Comparison of ENCODE assay signal across 14 cellular contexts in the genomic region with DNA sequence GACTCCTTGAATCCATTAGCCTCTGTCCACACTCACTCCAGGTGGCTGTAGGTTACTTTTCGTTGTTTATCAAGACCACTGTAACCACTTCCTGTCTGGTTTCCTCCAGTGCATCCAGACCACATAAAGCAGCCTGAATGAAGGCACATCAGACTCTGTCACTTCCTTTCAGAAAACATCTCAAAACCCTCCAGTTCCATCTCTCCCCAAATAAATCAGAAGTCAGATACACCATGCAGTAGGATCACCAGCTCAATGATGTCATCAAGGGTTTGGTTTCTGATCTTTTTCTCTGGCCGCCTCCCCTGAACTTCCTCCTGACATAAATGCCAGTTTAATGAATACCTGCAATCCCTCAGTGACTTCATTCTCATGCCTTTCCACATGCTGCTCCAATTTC.
DNase-seq lines count a peak whose midpoint lies in the region; ATAC-seq and TF ChIP-seq lines count a peak whose summit lies in the region.
"Had no signal": no experiment of that assay in that cellular context is flagged by ENCODE, and none has a peak within 500 bp of the region (broad histone marks: within the 10 kb centered on the region; RNA-seq: fewer than 3 reads in every experiment).

No MANE protein-coding gene starts in this region.

- TF ChIP-seq POLR2A in vagina (IDR thresholded peaks at IDR 0.05), result no peak

- TF ChIP-seq CTCF in vagina (IDR thresholded peaks at IDR 0.05), result no peak

- no peaks in the 10 kb centered on the region for H3K4me1 ChIP-seq in vagina
- H3K4me1 ChIP-seq: breast epithelium had no signal

- H3K27ac ChIP-seq in vagina, result no peak overlapping the region
- H3K27ac ChIP-seq: breast epithelium, skin epidermis had no signal

- no peaks in the 10 kb centered on the region for H3K9me3 ChIP-seq in vagina
- H3K9me3 ChIP-seq: breast epithelium had no signal

- H3K27me3 ChIP-seq in vagina, result no peaks in the 10 kb centered on the region
- H3K27me3 ChIP-seq: breast epithelium had no signal

- DNase-seq in kidney tubule cell (ENCODE audit: low spot score), result peak; percentile 89
- DNase-seq in anterior cingulate cortex (lab: John Stamatoyannopoulos, UW), result no peak
- no peak for DNase-seq in NOMO-1 treated with DMSO at 0.1 percent for 48 hours (lab: John Stamatoyannopoulos, UW; ENCODE audit: unreplicated experiment)
- no peak for DNase-seq in NCI-H510A treated with DMSO at 0.1 percent for 48 hours (lab: John Stamatoyannopoulos, UW)
- no peak for DNase-seq in vagina (ENCODE audit: extremely low spot score in 2 of 2)
- DNase-seq: foreskin fibroblast, GF-D8, mesendoderm, NCI-H187 treated with DMSO at 0.1 percent for 48 hours had no signal

- ATAC-seq in GM18867 (IDR thresholded peaks at IDR 0.05; ENCODE audit: unreplicated experiment), result peak; percentile 76
- ATAC-seq in GM21786 (IDR thresholded peaks at IDR 0.05; ENCODE audit: unreplicated experiment), result peak; percentile 63
- ATAC-seq in HG03565 (IDR thresholded peaks at IDR 0.05; ENCODE audit: unreplicated experiment), result peak; percentile 81

- H3K36me3 ChIP-seq in vagina, result no peaks in the 10 kb centered on the region
- H3K36me3 ChIP-seq: breast epithelium had no signal

- H3K4me3 ChIP-seq in vagina, result no peak overlapping the region
- H3K4me3 ChIP-seq: breast epithelium, skin epidermis had no signal

- intact Hi-C loops in vagina (cut with DNase I), result no loop called here
